ENCODE assay signal across 15 cellular contexts in the genomic region with DNA sequence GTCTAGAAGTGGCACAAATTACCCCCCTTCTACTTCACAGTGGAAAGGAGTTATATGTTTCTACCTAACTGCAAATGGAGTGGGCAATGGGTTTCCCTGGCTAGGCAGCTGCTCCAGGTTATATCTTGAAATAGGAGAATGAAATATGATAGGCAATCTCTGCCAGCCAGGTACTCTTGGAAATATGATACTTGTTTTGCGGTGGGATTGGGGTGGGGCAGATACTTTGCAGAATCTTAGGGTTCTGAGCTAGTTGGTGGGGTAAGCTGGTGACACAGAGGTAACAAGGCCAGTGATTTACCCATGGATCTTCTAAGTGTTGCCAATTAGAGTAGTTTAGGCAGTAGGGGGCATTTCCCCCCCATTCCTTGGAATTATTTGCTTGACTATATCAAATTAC.
DNase-seq lines count a peak whose midpoint lies in the region; ATAC-seq and TF ChIP-seq lines count a peak whose summit lies in the region.
"Had no signal": no experiment of that assay in that cellular context is flagged by ENCODE, and none has a peak within 500 bp of the region (broad histone marks: within the 10 kb centered on the region; RNA-seq: fewer than 3 reads in every experiment).

No MANE protein-coding gene starts in this region.

- H3K9me3 ChIP-seq in PC-3 (ENCODE audit: low read length) (no peaks in the 10 kb centered on the region), MG63 (no peaks in the 10 kb centered on the region)
- H3K9me3 ChIP-seq: Caco-2 had no signal

- no TSS peak for BruUV-seq in PC-3 (replicated peaks; lab: Mats Ljungman, UMichigan)

- no peak overlapping the region for H3K27ac Mint-ChIP-seq in CD14-positive monocyte
- H3K27ac Mint-ChIP-seq: H9 had no signal

- peaks cover 0 to 7% (median 2%) of the 10 kb centered on the region in 7 donors for H3K9me3 Mint-ChIP-seq in CD14-positive monocyte
- H3K9me3 Mint-ChIP-seq: H9 had no signal

- DNase-seq in DMS 273 treated with DMSO at 0.1 percent for 48 hours (lab: John Stamatoyannopoulos, UW) (peak; percentile 3), NCI-H1417 (lab: John Stamatoyannopoulos, UW) (peak in 2 of 3 experiments; percentile 37 to 61), NCI-H510A (lab: John Stamatoyannopoulos, UW) (peak; percentile 55), PC-3 (peak; percentile 44), MG63 (no peak), CD14-positive monocyte (ENCODE audit: low spot score) (no peak), globus pallidus (ENCODE audit: low spot score) (no peak)
- DNase-seq: Caco-2, H9, NCI-H446, T-helper 1 cell had no signal

- no peak overlapping the region for H3K4me3 Mint-ChIP-seq in CD14-positive monocyte
- H3K4me3 Mint-ChIP-seq: H9, IgD-negative memory B cell had no signal

- no peaks in the 10 kb centered on the region for H3F3A ChIP-seq in PC-3 (ENCODE audit: low read length, unreplicated experiment)

- peak overlapping the region; percentile 40 for H3K4me2 ChIP-seq in PC-3 (ENCODE audit: low read length)

- H3K27me3 ChIP-seq in PC-3 (ENCODE audit: low read length), result no peaks in the 10 kb centered on the region
- no peaks in the 10 kb centered on the region for H3K27me3 ChIP-seq in MG63

- H2AFZ ChIP-seq in PC-3 (ENCODE audit: low read length), result no peak overlapping the region

- H4K20me1 ChIP-seq in PC-3 (ENCODE audit: low read length), result no peaks in the 10 kb centered on the region

- no peaks in the 10 kb centered on the region for H3K9me2 ChIP-seq in PC-3 (replicated peaks; ENCODE audit: low read length)

- intact Hi-C loops in PC-3 (cut with micrococcal nuclease) (no loop called here), CD14-positive monocyte (cut with micrococcal nuclease) (no loop called here)

- H3K4me3 ChIP-seq in PC-3 (ENCODE audit: low read length) (no peak overlapping the region), MG63 (no peak overlapping the region)
- H3K4me3 ChIP-seq: SK-N-MC had no signal

- no peaks in the 10 kb centered on the region for H3K36me3 ChIP-seq in PC-3 (ENCODE audit: low read depth, low read length)
- no peaks in the 10 kb centered on the region for H3K36me3 ChIP-seq in MG63

- H3K79me2 ChIP-seq in PC-3 (ENCODE audit: low read length), result no peaks in the 10 kb centered on the region

- CTCF ChIA-PET in PC-3 (lab: Charles Lee), result no interaction called here

- POLR2A ChIA-PET in PC-3 (lab: Charles Lee; ENCODE audit: unreplicated experiment), result no interaction called here

- ATAC-seq in PC-3 (peak; percentile 75; the same call in 1 of the 2 replicates), HG02852 (IDR thresholded peaks at IDR 0.05; ENCODE audit: unreplicated experiment) (no peak)
- ATAC-seq: Right ventricle myocardium inferior had no signal

- TF ChIP-seq CTCF in PC-3 (conservative IDR thresholded peaks at IDR 0.05; ENCODE audit: low read depth, low read length) (no peak), CD14-positive monocyte (IDR thresholded peaks at IDR 0.05) (no peak)

- H3K9ac ChIP-seq in PC-3 (ENCODE audit: low read length), result no peak overlapping the region

- peaks cover 10% of the 10 kb centered on the region for H3K4me1 ChIP-seq in PC-3 (ENCODE audit: insufficient read depth, low read length)
- H3K4me1 ChIP-seq: Caco-2 had no signal

- H3K4me1 Mint-ChIP-seq in CD14-positive monocyte, result no peaks in the 10 kb centered on the region
- H3K4me1 Mint-ChIP-seq: H9, IgD-negative memory B cell had no signal

- H3K36me3 Mint-ChIP-seq in CD14-positive monocyte, result no peaks in the 10 kb centered on the region
- H3K36me3 Mint-ChIP-seq: IgD-negative memory B cell had no signal

- no peak overlapping the region for H3K27ac ChIP-seq in PC-3 (ENCODE audit: low read length)
- H3K27ac ChIP-seq: SK-N-MC had no signal

- peaks cover 0 to 1% (median 1%) of the 10 kb centered on the region in 3 donors for H3K27me3 Mint-ChIP-seq in CD14-positive monocyte (ENCODE audit: low read depth in 3 of 3)

Comparison
In these comparisons a context has a peak if more than half of its experiments do, and no peak if none do; other contexts are left out.
1. DNase-seq: peak in DMS 273 treated with DMSO at 0.1 percent for 48 hours (single experiment), NCI-H1417 (2 of 3), NCI-H510A (single experiment) and PC-3 (single experiment); none in MG63 (single experiment), CD14-positive monocyte (single experiment) and globus pallidus (single experiment).